In the genomic region with DNA sequence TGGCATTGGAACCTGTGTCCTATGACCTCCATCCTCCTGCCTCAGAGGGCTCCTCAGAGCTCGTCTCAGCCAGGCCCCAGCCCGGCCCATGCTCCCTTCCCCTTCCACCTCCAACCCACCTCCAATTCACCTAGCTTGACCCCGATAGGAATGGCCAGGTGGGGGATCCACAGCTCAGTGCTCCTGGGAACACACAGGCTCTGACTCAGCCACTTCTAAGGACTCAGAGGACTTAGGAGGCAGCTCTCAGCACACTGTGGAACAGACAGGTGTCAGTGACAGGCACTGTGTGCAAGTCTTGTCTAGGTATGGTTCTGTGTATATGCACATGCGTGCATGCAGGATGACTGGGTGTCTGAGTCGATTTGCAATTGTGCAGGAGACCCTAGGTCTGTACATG, we compare ENCODE assay signal across 1 cellular context.
TF ChIP-seq lines count a peak whose summit lies in the region.

No MANE protein-coding gene starts in this region.

TF ChIP-seq in H1, 55 proteins besides CTCF, POLR2A, EP300 and RAD21:
- TF ChIP-seq, protein P1, sequence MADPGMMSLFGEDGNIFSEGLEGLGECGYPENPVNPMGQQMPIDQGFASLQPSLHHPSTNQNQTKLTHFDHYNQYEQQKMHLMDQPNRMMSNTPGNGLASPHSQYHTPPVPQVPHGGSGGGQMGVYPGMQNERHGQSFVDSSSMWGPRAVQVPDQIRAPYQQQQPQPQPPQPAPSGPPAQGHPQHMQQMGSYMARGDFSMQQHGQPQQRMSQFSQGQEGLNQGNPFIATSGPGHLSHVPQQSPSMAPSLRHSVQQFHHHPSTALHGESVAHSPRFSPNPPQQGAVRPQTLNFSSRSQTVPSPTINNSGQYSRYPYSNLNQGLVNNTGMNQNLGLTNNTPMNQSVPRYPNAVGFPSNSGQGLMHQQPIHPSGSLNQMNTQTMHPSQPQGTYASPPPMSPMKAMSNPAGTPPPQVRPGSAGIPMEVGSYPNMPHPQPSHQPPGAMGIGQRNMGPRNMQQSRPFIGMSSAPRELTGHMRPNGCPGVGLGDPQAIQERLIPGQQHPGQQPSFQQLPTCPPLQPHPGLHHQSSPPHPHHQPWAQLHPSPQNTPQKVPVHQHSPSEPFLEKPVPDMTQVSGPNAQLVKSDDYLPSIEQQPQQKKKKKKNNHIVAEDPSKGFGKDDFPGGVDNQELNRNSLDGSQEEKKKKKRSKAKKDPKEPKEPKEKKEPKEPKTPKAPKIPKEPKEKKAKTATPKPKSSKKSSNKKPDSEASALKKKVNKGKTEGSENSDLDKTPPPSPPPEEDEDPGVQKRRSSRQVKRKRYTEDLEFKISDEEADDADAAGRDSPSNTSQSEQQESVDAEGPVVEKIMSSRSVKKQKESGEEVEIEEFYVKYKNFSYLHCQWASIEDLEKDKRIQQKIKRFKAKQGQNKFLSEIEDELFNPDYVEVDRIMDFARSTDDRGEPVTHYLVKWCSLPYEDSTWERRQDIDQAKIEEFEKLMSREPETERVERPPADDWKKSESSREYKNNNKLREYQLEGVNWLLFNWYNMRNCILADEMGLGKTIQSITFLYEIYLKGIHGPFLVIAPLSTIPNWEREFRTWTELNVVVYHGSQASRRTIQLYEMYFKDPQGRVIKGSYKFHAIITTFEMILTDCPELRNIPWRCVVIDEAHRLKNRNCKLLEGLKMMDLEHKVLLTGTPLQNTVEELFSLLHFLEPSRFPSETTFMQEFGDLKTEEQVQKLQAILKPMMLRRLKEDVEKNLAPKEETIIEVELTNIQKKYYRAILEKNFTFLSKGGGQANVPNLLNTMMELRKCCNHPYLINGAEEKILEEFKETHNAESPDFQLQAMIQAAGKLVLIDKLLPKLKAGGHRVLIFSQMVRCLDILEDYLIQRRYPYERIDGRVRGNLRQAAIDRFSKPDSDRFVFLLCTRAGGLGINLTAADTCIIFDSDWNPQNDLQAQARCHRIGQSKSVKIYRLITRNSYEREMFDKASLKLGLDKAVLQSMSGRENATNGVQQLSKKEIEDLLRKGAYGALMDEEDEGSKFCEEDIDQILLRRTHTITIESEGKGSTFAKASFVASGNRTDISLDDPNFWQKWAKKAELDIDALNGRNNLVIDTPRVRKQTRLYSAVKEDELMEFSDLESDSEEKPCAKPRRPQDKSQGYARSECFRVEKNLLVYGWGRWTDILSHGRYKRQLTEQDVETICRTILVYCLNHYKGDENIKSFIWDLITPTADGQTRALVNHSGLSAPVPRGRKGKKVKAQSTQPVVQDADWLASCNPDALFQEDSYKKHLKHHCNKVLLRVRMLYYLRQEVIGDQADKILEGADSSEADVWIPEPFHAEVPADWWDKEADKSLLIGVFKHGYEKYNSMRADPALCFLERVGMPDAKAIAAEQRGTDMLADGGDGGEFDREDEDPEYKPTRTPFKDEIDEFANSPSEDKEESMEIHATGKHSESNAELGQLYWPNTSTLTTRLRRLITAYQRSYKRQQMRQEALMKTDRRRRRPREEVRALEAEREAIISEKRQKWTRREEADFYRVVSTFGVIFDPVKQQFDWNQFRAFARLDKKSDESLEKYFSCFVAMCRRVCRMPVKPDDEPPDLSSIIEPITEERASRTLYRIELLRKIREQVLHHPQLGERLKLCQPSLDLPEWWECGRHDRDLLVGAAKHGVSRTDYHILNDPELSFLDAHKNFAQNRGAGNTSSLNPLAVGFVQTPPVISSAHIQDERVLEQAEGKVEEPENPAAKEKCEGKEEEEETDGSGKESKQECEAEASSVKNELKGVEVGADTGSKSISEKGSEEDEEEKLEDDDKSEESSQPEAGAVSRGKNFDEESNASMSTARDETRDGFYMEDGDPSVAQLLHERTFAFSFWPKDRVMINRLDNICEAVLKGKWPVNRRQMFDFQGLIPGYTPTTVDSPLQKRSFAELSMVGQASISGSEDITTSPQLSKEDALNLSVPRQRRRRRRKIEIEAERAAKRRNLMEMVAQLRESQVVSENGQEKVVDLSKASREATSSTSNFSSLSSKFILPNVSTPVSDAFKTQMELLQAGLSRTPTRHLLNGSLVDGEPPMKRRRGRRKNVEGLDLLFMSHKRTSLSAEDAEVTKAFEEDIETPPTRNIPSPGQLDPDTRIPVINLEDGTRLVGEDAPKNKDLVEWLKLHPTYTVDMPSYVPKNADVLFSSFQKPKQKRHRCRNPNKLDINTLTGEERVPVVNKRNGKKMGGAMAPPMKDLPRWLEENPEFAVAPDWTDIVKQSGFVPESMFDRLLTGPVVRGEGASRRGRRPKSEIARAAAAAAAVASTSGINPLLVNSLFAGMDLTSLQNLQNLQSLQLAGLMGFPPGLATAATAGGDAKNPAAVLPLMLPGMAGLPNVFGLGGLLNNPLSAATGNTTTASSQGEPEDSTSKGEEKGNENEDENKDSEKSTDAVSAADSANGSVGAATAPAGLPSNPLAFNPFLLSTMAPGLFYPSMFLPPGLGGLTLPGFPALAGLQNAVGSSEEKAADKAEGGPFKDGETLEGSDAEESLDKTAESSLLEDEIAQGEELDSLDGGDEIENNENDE (IDR thresholded peaks at IDR 0.05; ENCODE audit: insufficient replicate concordance, low read length) = no peak
- TF ChIP-seq CTBP2 (IDR thresholded peaks at IDR 0.05; ENCODE audit: borderline replicate concordance, insufficient read depth, insufficient read length, low read length) (no peak), JUND (IDR thresholded peaks at IDR 0.05; ENCODE audit: low read length) (no peak), ASH2L (IDR thresholded peaks at IDR 0.05; ENCODE audit: low read length) (no peak), EZH2 (IDR thresholded peaks at IDR 0.05; ENCODE audit: low read depth, low read length, severe bottlenecking) (no peak), ZNF274 (IDR thresholded peaks at IDR 0.05; ENCODE audit: borderline replicate concordance, extremely low read depth, low read length) (no peak), NRF1 (IDR thresholded peaks at IDR 0.05; ENCODE audit: low read depth, low read length) (no peak)
